Comparison of ENCODE assay signal across 25 cellular contexts in genomic region chr12:113666223-113666622, GRCh38.
"Had no signal": no experiment of that assay in that cellular context is flagged by ENCODE, and none has a peak within 500 bp of the region (broad histone marks: within the 10 kb centered on the region; RNA-seq: fewer than 3 reads in every experiment).

No MANE protein-coding gene starts in this region.

- DNase-seq: colonic mucosa; cortex of kidney; effector CD8-positive, alpha-beta T cell; effector memory CD8-positive, alpha-beta T cell; endodermal cell; erythroblast; esophagus squamous epithelium; foreskin fibroblast; foreskin melanocyte; gastrocnemius medialis; glutamatergic neuron; head of caudate nucleus; heart right ventricle; hippocampal formation; left cardiac atrium; left lung; left ventricle myocardium superior; lower lobe of right lung; mucosa of descending colon; naive B cell had no signal

- H3K4me3 Mint-ChIP-seq: dendritic cell treated with granulocyte-macrophage colony-stimulating factor and Interleukin-4, amounts not matched to agents 40 ng/mL and 50 ng/mL, for 4 days; effector memory CD8-positive, alpha-beta T cell; endodermal cell; memory B cell; mesothelial cell of epicardium; naive B cell had no signal

- H3K4me1 ChIP-seq: colonic mucosa, esophagus squamous epithelium, gastrocnemius medialis, heart right ventricle, left lung, lower lobe of right lung had no signal

- H3K27ac Mint-ChIP-seq: dendritic cell treated with granulocyte-macrophage colony-stimulating factor and Interleukin-4, amounts not matched to agents 40 ng/mL and 50 ng/mL, for 4 days; effector memory CD8-positive, alpha-beta T cell; endodermal cell; memory B cell; mesothelial cell of epicardium; naive B cell had no signal

- H3K27ac ChIP-seq: colonic mucosa, epithelial cell of prostate, esophagus squamous epithelium, gastrocnemius medialis, heart right ventricle, left lung, lower lobe of right lung had no signal

- H3K36me3 ChIP-seq: colonic mucosa, esophagus squamous epithelium, gastrocnemius medialis, heart right ventricle, left lung, lower lobe of right lung had no signal

- H3K9me3 ChIP-seq: colonic mucosa, esophagus squamous epithelium, gastrocnemius medialis, heart right ventricle, left lung, lower lobe of right lung, mucosa of descending colon had no signal

- H3K9me3 Mint-ChIP-seq: dendritic cell treated with granulocyte-macrophage colony-stimulating factor and Interleukin-4, amounts not matched to agents 40 ng/mL and 50 ng/mL, for 4 days; effector memory CD8-positive, alpha-beta T cell; endodermal cell; mesothelial cell of epicardium; naive B cell had no signal

- ATAC-seq: effector memory CD8-positive, alpha-beta T cell; esophagus mucosa; gastrocnemius medialis; left cardiac atrium; left lung; left ventricle myocardium superior; lower lobe of right lung; mucosa of descending colon had no signal

- H3K36me3 Mint-ChIP-seq: memory B cell, mesothelial cell of epicardium, naive B cell had no signal

- H3K4me3 ChIP-seq: colonic mucosa, esophagus squamous epithelium, gastrocnemius medialis, heart right ventricle, left lung, lower lobe of right lung, mucosa of descending colon had no signal

- H3K27me3 ChIP-seq: colonic mucosa had no signal

- H3K4me1 Mint-ChIP-seq: memory B cell, mesothelial cell of epicardium had no signal
